In the genomic region with DNA sequence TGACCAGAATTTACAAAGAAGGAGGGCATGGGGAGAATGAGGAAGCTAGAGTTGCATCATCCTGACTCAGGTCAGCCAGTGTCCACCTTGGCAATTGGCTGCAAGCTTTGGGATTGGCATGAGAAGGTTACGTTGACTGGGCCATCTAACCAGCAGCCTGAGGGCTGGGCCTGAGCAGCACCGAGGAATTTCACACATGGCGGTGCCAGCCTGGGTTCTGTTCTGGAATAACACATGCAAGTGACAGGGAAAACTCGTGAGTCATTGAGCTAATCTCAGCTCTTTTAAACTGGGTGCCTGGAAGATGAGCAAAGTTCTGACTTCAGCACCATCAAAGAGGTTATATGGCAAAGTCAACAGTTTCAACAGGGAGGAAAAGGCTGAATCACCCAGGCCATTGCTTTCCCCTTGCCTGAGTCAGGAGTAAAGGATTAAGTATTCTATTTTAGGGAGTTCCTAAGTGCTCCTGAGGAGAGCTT, we compare ENCODE assay signal across 13 cellular contexts.
DNase-seq lines count a peak whose midpoint lies in the region; ATAC-seq, FAIRE-seq and TF ChIP-seq lines count a peak whose summit lies in the region.
"Had no signal": no experiment of that assay in that cellular context is flagged by ENCODE, and none has a peak within 500 bp of the region (broad histone marks: within the 10 kb centered on the region; RNA-seq: fewer than 3 reads in every experiment).

No MANE protein-coding gene starts in this region.

- WGBS in A549 (ENCODE audit: missing lambda C conversion rate): 3% methylated on average over 4 of the region's 4 CpGs

- H3K4me1 ChIP-seq in A549: peaks cover 33% of the 10 kb centered on the region
- H3K4me1 ChIP-seq: BE2C had no signal

- DNase-seq in A549 (ENCODE audit: low read depth in 1 of 2, low spot score in 1 of 2): peak; percentile 85 to 90
- peak; percentile 23 for DNase-seq in HT-29 (ENCODE audit: low spot score)
- peak; percentile 68 for DNase-seq in brain microvascular endothelial cell
- peak; percentile 45 for DNase-seq in hepatic stellate cell (ENCODE audit: low spot score)
- DNase-seq in SW 1271 (lab: John Stamatoyannopoulos, UW): no peak
- no peak for DNase-seq in NOMO-1 (lab: John Stamatoyannopoulos, UW; ENCODE audit: unreplicated experiment in 2 of 2)
- DNase-seq: activated CD8-positive, alpha-beta T cell treated with anti-CD3 and anti-CD28 coated beads, Interleukin-2, amount 10 ng/mL, durations not matched to agents 7 days and 5 days; aorta; BE2C; NCI-H187 treated with DMSO at 0.1 percent for 48 hours had no signal

- CTCF ChIA-PET in A549 (lab: Yijun Ruan, JAX): interaction anchor here (0.6 to 2.3 kb wide), 9 partner anchors 10 to 600 kb away, joined by 3 to 8 read pairs (median 3); partner anchors contain the start of gene TBX3

- no peaks in the 10 kb centered on the region; the same call in 2 of the 3 replicates for H3K9me3 ChIP-seq in A549
- H3K9me3 ChIP-seq: BE2C had no signal

- no peak for FAIRE-seq in A549 (lab: Jason Lieb, UNC)
- FAIRE-seq: GM12892 had no signal

- no peaks in the 10 kb centered on the region for H3K27me3 ChIP-seq in brain microvascular endothelial cell (replicated peaks)
- H3K27me3 ChIP-seq: BE2C had no signal

- no peaks in the 10 kb centered on the region for H3K36me3 ChIP-seq in brain microvascular endothelial cell (replicated peaks)
- H3K36me3 ChIP-seq: BE2C had no signal

- TF ChIP-seq CTCF in A549 (IDR thresholded peaks at IDR 0.05) (no peak), brain microvascular endothelial cell (IDR thresholded peaks at IDR 0.05; ENCODE audit: low read depth, low read length, missing control alignments) (no peak)

- H3K27ac ChIP-seq in A549 (peak overlapping the region; percentile 61 to 81), brain microvascular endothelial cell (no peak overlapping the region)

- in situ Hi-C loops in brain microvascular endothelial cell (cut with HindIII; ENCODE audit: low pct_ligation_motif_present, low sequenced_read_pairs): no loop called here

- peak; percentile 95 to 96 for ATAC-seq in A549
- no peak for ATAC-seq in HG02938 (IDR thresholded peaks at IDR 0.05; ENCODE audit: unreplicated experiment)
- ATAC-seq in GM19395 (IDR thresholded peaks at IDR 0.05; ENCODE audit: unreplicated experiment): no peak
- ATAC-seq: activated CD8-positive, alpha-beta T cell treated with anti-CD3 and anti-CD28 coated beads, Interleukin-2, amount 10 ng/mL, durations not matched to agents 7 days and 5 days had no signal

- POLR2A ChIA-PET in A549 (lab: Yijun Ruan, JAX): interaction anchor here (0.7 to 2.6 kb wide), 4 partner anchors 127 to 543 kb away, joined by 3 to 21 read pairs (median 5); partner anchors contain the start of gene TBX3

- peak in 1 of 2 experiments; percentile 30 for TF ChIP-seq RAD21 in A549 (conservative IDR thresholded peaks at IDR 0.05 in 1 of 2, IDR thresholded peaks at IDR 0.05 in 1 of 2)

- TF ChIP-seq POLR2A in A549 (IDR thresholded peaks at IDR 0.05; ENCODE audit: low read length): no peak

- peak overlapping the region; percentile 64 for H3K4me2 ChIP-seq in A549

- peak; percentile 66 to 77; a peak in 2 of 5 replicates for TF ChIP-seq EP300 in A549 (IDR thresholded peaks at IDR 0.05)

- no peak overlapping the region for H3K4me3 ChIP-seq in A549
- no peak overlapping the region for H3K4me3 ChIP-seq in brain microvascular endothelial cell (ENCODE audit: low read depth, low read length)

TF ChIP-seq in A549, 52 proteins besides CTCF, POLR2A, EP300 and RAD21:
- TF ChIP-seq JUN (IDR thresholded peaks at IDR 0.05): peak; percentile 88 to 91; a peak in 4 of 5 replicates
- TF ChIP-seq GATA3 (IDR thresholded peaks at IDR 0.05; ENCODE audit: borderline replicate concordance): peak; percentile 85; the same call in 1 of the 2 replicates
- peak; percentile 92 for TF ChIP-seq MAFK (IDR thresholded peaks at IDR 0.05; ENCODE audit: partially characterized antibody)
- no peak for TF ChIP-seq ZC3H11A (IDR thresholded peaks at IDR 0.05)
- no peak for TF ChIP-seq CHD2 (IDR thresholded peaks at IDR 0.05; ENCODE audit: low read length, partially characterized antibody)
- no peak for TF ChIP-seq SREBF2 (IDR thresholded peaks at IDR 0.05)
- TF ChIP-seq ZNF302 (CRISPR knock-in tag; IDR thresholded peaks at IDR 0.05): no peak
- TF ChIP-seq, protein P1, sequence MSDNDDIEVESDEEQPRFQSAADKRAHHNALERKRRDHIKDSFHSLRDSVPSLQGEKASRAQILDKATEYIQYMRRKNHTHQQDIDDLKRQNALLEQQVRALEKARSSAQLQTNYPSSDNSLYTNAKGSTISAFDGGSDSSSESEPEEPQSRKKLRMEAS (IDR thresholded peaks at IDR 0.05): peak; percentile 88
- TF ChIP-seq RNF2 (IDR thresholded peaks at IDR 0.05; ENCODE audit: borderline replicate concordance, low read depth): no peak
- TF ChIP-seq, protein P2, sequence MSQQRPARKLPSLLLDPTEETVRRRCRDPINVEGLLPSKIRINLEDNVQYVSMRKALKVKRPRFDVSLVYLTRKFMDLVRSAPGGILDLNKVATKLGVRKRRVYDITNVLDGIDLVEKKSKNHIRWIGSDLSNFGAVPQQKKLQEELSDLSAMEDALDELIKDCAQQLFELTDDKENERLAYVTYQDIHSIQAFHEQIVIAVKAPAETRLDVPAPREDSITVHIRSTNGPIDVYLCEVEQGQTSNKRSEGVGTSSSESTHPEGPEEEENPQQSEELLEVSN (IDR thresholded peaks at IDR 0.05; ENCODE audit: borderline replicate concordance, low read depth): peak; percentile 73; the same call in 1 of the 2 replicates
- TF ChIP-seq HOXA7 (CRISPR knock-in tag; IDR thresholded peaks at IDR 0.05): no peak
- no peak for TF ChIP-seq TFCP2L1 (CRISPR knock-in tag; IDR thresholded peaks at IDR 0.05)
- TF ChIP-seq HES2 (IDR thresholded peaks at IDR 0.05): no peak
- no peak for TF ChIP-seq RARB (CRISPR knock-in tag; IDR thresholded peaks at IDR 0.05)
- TF ChIP-seq JUNB (IDR thresholded peaks at IDR 0.05): peak; percentile 97
- no peak for TF ChIP-seq USF2 (IDR thresholded peaks at IDR 0.05)
- no peak for TF ChIP-seq CBX8 (IDR thresholded peaks at IDR 0.05)
- TF ChIP-seq SMC3 (IDR thresholded peaks at IDR 0.05): no peak; the same call in 2 of the 3 replicates
- TF ChIP-seq FOSL2 (IDR thresholded peaks at IDR 0.05): peak; percentile 93
- peak; percentile 95 for TF ChIP-seq FOSL2 (CRISPR knock-in tag; IDR thresholded peaks at IDR 0.05)
- TF ChIP-seq BCL3 (IDR thresholded peaks at IDR 0.05): peak; percentile 59; the same call in 1 of the 3 replicates
- TF ChIP-seq HOXB5 (CRISPR knock-in tag; IDR thresholded peaks at IDR 0.05): no peak
- no peak for TF ChIP-seq HDAC2 (IDR thresholded peaks at IDR 0.05)
- 0 out of 2 replicates have a peak, but pooled peaks have one; percentile 29 for TF ChIP-seq PBX3 (IDR thresholded peaks at IDR 0.05)
- TF ChIP-seq MYC (IDR thresholded peaks at IDR 0.05; ENCODE audit: borderline replicate concordance, low read length): no peak
- peak in 1 of 2 experiments; percentile 59; a peak in 2 of 4 replicates for TF ChIP-seq CEBPB (IDR thresholded peaks at IDR 0.05)

Comparison
In these comparisons a context has a peak if more than half of its experiments do, and no peak if none do; other contexts are left out.
1. ATAC-seq: peak in A549 (2 of 2); none in HG02938 (single experiment) and GM19395 (single experiment).
2. DNase-seq: peak in A549 (2 of 2), HT-29 (single experiment), brain microvascular endothelial cell (single experiment) and hepatic stellate cell (single experiment); none in SW 1271 (0 of 2) and NOMO-1 (0 of 2).